In genomic region chr12:127401005-127401404, GRCh38 we compare ENCODE assay signal across 23 cellular contexts.
DNase-seq lines count a peak whose midpoint lies in the region; ATAC-seq and TF ChIP-seq lines count a peak whose summit lies in the region.
"Had no signal": no experiment of that assay in that cellular context is flagged by ENCODE, and none has a peak within 500 bp of the region (broad histone marks: within the 10 kb centered on the region; RNA-seq: fewer than 3 reads in every experiment).

No MANE protein-coding gene starts in this region.

- no peaks in the 10 kb centered on the region for H3K4me1 ChIP-seq in left lung
- H3K4me1 ChIP-seq: HAP-1, parathyroid adenoma, right lobe of liver had no signal

- H3K9me3 ChIP-seq in left lung, result peaks cover 0 to 3% of the 10 kb centered on the region in 2 donors
- H3K9me3 ChIP-seq: HAP-1, right lobe of liver, thoracic aorta had no signal

- POLR2A ChIA-PET in RWPE1 (lab: Yijun Ruan, JAX; ENCODE audit: low non-redundant PET), result no interaction called here

- peak; percentile 10 for DNase-seq in GM04504 (ENCODE audit: low read depth)
- DNase-seq in RWPE1 (ENCODE audit: low spot score), result peak; percentile 54
- peak; percentile 55 for DNase-seq in fibroblast of peridontal ligament (ENCODE audit: extremely low read depth)
- DNase-seq in activated CD4-positive, alpha-beta T cell treated with anti-CD3 and anti-CD28 coated beads for 48 hours, result no peak
- no peak for DNase-seq in left lung
- DNase-seq in SKM-1 treated with dmso at 0.1 percent for 144 hours (lab: John Stamatoyannopoulos, UW; ENCODE audit: unreplicated experiment), result no peak
- DNase-seq in coronary artery (ENCODE audit: low spot score), result no peak
- DNase-seq: activated CD4-positive, alpha-beta T cell treated with anti-CD3 and anti-CD28 coated beads, Interleukin-2, amount 50 U/mL, for 1 hour; activated CD8-positive, alpha-beta memory T cell treated with anti-CD3 and anti-CD28 coated beads, Interleukin-2, amount 50 U/mL, for 48 hours; C1 segment of cervical spinal cord; cerebellar nuclear complex; endodermal cell; hypothalamus; MM.1S; naive thymus-derived CD4-positive, alpha-beta T cell; NCI-H146; NCI-H345; right lobe of liver; stimulated activated naive B cell treated with anti-CD40 and anti-IgM and Interleukin-4, amounts not matched to agents 10 μg/mL and 1 μg/mL and 100 μg/mL, for 72 hours; T-helper 1 cell had no signal

- H3K27ac ChIP-seq in RWPE1 (no peak overlapping the region), left lung (no peak overlapping the region), coronary artery (no peak overlapping the region)
- H3K27ac ChIP-seq: parathyroid adenoma, right lobe of liver, thoracic aorta had no signal

- TF ChIP-seq CTCF in RWPE1 (conservative IDR thresholded peaks at IDR 0.05; ENCODE audit: low read depth), result no peak
- no peak for TF ChIP-seq CTCF in left lung (IDR thresholded peaks at IDR 0.05)
- TF ChIP-seq CTCF in coronary artery (IDR thresholded peaks at IDR 0.05), result no peak

- H3K27me3 ChIP-seq in left lung, result peaks cover 0 to 7% of the 10 kb centered on the region in 2 donors
- H3K27me3 ChIP-seq: right lobe of liver had no signal

- H3K4me3 ChIP-seq in left lung (no peak overlapping the region), coronary artery (no peak overlapping the region)
- H3K4me3 ChIP-seq: HAP-1, right lobe of liver, thoracic aorta had no signal

- intact Hi-C loops in left lung (cut with DNase I), result no loop called here

- CTCF ChIA-PET in RWPE1 (lab: Yijun Ruan, JAX), result no interaction called here

- H3K36me3 ChIP-seq in left lung, result no peaks in the 10 kb centered on the region
- H3K36me3 ChIP-seq: HAP-1, right lobe of liver, thoracic aorta had no signal

- no peak for ATAC-seq in left lung
- ATAC-seq: naive thymus-derived CD4-positive, alpha-beta T cell; right lobe of liver; stimulated activated naive B cell treated with anti-CD40 and anti-IgM and Interleukin-4, amounts not matched to agents 10 μg/mL and 1 μg/mL and 100 μg/mL, for 72 hours had no signal

Comparison
In these comparisons a context has a peak if more than half of its experiments do, and no peak if none do; other contexts are left out.
1. DNase-seq: peak in GM04504 (single experiment), RWPE1 (single experiment) and fibroblast of peridontal ligament (single experiment); none in activated CD4-positive, alpha-beta T cell treated with anti-CD3 and anti-CD28 coated beads for 48 hours (single experiment), left lung (0 of 2), SKM-1 treated with dmso at 0.1 percent for 144 hours (single experiment) and coronary artery (single experiment).